ENCODE assay signal across 2 cellular contexts in genomic region chr11:70620510-70621184, GRCh38.
A peak's percentile ranks its signal among the peaks of the same experiment; 100 is the strongest.
TF ChIP-seq lines count a peak whose summit lies in the region.

No MANE protein-coding gene starts in this region.

TF ChIP-seq in HepG2, 621 proteins besides CTCF, POLR2A, EP300 and RAD21:
- peak; percentile 73 for TF ChIP-seq CEBPB (IDR thresholded peaks at IDR 0.05; ENCODE audit: borderline replicate concordance, low read depth, low read length)
- peak; percentile 99 for TF ChIP-seq ZNF264 (CRISPR knock-in tag; IDR thresholded peaks at IDR 0.05)
- TF ChIP-seq HIVEP1 (CRISPR knock-in tag; IDR thresholded peaks at IDR 0.05) = no peak

TF ChIP-seq in IMR-90, 13 proteins besides CTCF, POLR2A, EP300 and RAD21:
- TF ChIP-seq CEBPB (IDR thresholded peaks at IDR 0.05; ENCODE audit: low read depth, low read length) (peak; percentile 50), MXI1 (IDR thresholded peaks at IDR 0.05; ENCODE audit: borderline replicate concordance, low read depth, low read length) (no peak)
TF ChIP-seq in IMR-90: peak in this region for 1.
